In genomic region chr16:30367349-30368009, GRCh38 we compare ENCODE assay signal across 8 cellular contexts. TPM values are rescaled to one million over a fixed set of nuclear protein-coding genes. Genes with fewer than 3 reads are reported as not detected.
DNase-seq lines count a peak whose midpoint lies in the region; TF ChIP-seq lines count a peak whose summit lies in the region.
"Had no signal": no experiment of that assay in that cellular context is flagged by ENCODE, and none has a peak within 500 bp of the region (broad histone marks: within the 10 kb centered on the region; RNA-seq: fewer than 3 reads in every experiment).

No MANE protein-coding gene starts in this region.

- 72% methylated on average over 10 of the region's 10 CpGs for WGBS in suprapubic skin

- no peaks in the 10 kb centered on the region for H3K9me3 Mint-ChIP-seq in activated CD4-positive, alpha-beta T cell treated with anti-CD3 and anti-CD28 coated beads, Interleukin-2, amount 10 ng/mL, durations not matched to agents 7 days and 5 days

- peaks cover 58% of the 10 kb centered on the region for H3K4me1 Mint-ChIP-seq in activated CD4-positive, alpha-beta T cell treated with anti-CD3 and anti-CD28 coated beads, Interleukin-2, amount 10 ng/mL, durations not matched to agents 7 days and 5 days

- no peaks in the 10 kb centered on the region for H3K27me3 ChIP-seq in suprapubic skin
- H3K27me3 ChIP-seq in effector memory CD4-positive, alpha-beta T cell (replicated peaks; ENCODE audit: control insufficient read depth, insufficient read depth, low read length, poor library complexity, severe bottlenecking), result no peaks in the 10 kb centered on the region

- TF ChIP-seq EP300 in suprapubic skin (IDR thresholded peaks at IDR 0.05), result no peak

- no peak for TF ChIP-seq POLR2A in suprapubic skin (IDR thresholded peaks at IDR 0.05)

- TF ChIP-seq CTCF in fibroblast of pulmonary artery (IDR thresholded peaks at IDR 0.05; ENCODE audit: low read length, missing control alignments) (no peak), suprapubic skin (IDR thresholded peaks at IDR 0.05) (no peak)

- peaks cover 36% of the 10 kb centered on the region for H3K36me3 ChIP-seq in suprapubic skin
- H3K36me3 ChIP-seq in effector memory CD4-positive, alpha-beta T cell (ENCODE audit: control insufficient read depth, insufficient read depth, low read length), result peaks cover 22% of the 10 kb centered on the region

- CTCF ChIA-PET in activated CD4-positive, alpha-beta T cell treated with anti-CD3 and anti-CD28 coated beads, Interleukin-2, amount 10 ng/mL, durations not matched to agents 7 days and 5 days (lab: Charles Lee), result interaction anchor here (1.1 to 1.3 kb wide), 3 partner anchors 10 to 27 kb away, joined by 3 to 4 read pairs (median 3); partner anchors contain the start of genes CD2BP2 and ZNF48

- no peak overlapping the region for H3K27ac ChIP-seq in suprapubic skin
- H3K27ac ChIP-seq in effector memory CD4-positive, alpha-beta T cell (ENCODE audit: insufficient read depth, low read length, poor library complexity, severe bottlenecking), result no peak overlapping the region
- H3K27ac ChIP-seq: C4-2B had no signal

- H3K4me3 ChIP-seq in fibroblast of pulmonary artery (replicated peaks; ENCODE audit: low read depth, low read length), result peak overlapping the region; percentile 82
- peak overlapping the region; percentile 92 for H3K4me3 ChIP-seq in suprapubic skin
- H3K4me3 ChIP-seq in effector memory CD4-positive, alpha-beta T cell (ENCODE audit: insufficient read depth, low read depth, low read length, poor library complexity, severe bottlenecking), result no peak overlapping the region

- no peak for DNase-seq in activated CD4-positive, alpha-beta T cell treated with anti-CD3 and anti-CD28 coated beads, Interleukin-2, amount 10 ng/mL, durations not matched to agents 7 days and 5 days
- DNase-seq in activated CD4-positive, alpha-beta T cell treated with anti-CD3 and anti-CD28 coated beads for 4 hours, result no peak
- DNase-seq in fibroblast of pulmonary artery (ENCODE audit: low read depth), result no peak
- DNase-seq in suprapubic skin (ENCODE audit: low spot score in 2 of 2), result no peak
- DNase-seq in effector memory CD4-positive, alpha-beta T cell, result no peak
- DNase-seq in NOMO-1 (lab: John Stamatoyannopoulos, UW; ENCODE audit: unreplicated experiment in 2 of 2), result no peak
- DNase-seq: activated effector memory CD4-positive, alpha-beta T cell treated with Interleukin-2 at 50 U/mL for 16 hours had no signal

- H3K36me3 Mint-ChIP-seq in activated CD4-positive, alpha-beta T cell treated with anti-CD3 and anti-CD28 coated beads, Interleukin-2, amount 10 ng/mL, durations not matched to agents 7 days and 5 days (ENCODE audit: low read depth), result peaks cover 55% of the 10 kb centered on the region

- H3K4me1 ChIP-seq in suprapubic skin, result peaks cover 43% of the 10 kb centered on the region
- H3K4me1 ChIP-seq in effector memory CD4-positive, alpha-beta T cell (ENCODE audit: control insufficient read depth, insufficient read depth, low read length, poor library complexity, severe bottlenecking), result peaks cover 27% of the 10 kb centered on the region

- H3K9me3 ChIP-seq in suprapubic skin, result no peaks in the 10 kb centered on the region
- H3K9me3 ChIP-seq in effector memory CD4-positive, alpha-beta T cell (ENCODE audit: control insufficient read depth, low read length), result no peaks in the 10 kb centered on the region

- H3K4me3 Mint-ChIP-seq in activated CD4-positive, alpha-beta T cell treated with anti-CD3 and anti-CD28 coated beads, Interleukin-2, amount 10 ng/mL, durations not matched to agents 7 days and 5 days, result peak overlapping the region; percentile 87

- no peaks in the 10 kb centered on the region for H3K27me3 Mint-ChIP-seq in activated CD4-positive, alpha-beta T cell treated with anti-CD3 and anti-CD28 coated beads, Interleukin-2, amount 10 ng/mL, durations not matched to agents 7 days and 5 days

- POLR2A ChIA-PET in activated CD4-positive, alpha-beta T cell treated with anti-CD3 and anti-CD28 coated beads, Interleukin-2, amount 10 ng/mL, durations not matched to agents 7 days and 5 days (lab: Charles Lee), result no interaction called here

- H3K27ac Mint-ChIP-seq in activated CD4-positive, alpha-beta T cell treated with anti-CD3 and anti-CD28 coated beads, Interleukin-2, amount 10 ng/mL, durations not matched to agents 7 days and 5 days, result peak overlapping the region; percentile 71

RNA-seq across cellular contexts. Expression of gene TBC1D10B, which starts 2.8 kb away (rescaled TPM):
- total RNA-seq in activated CD4-positive, alpha-beta T cell treated with anti-CD3 and anti-CD28 coated beads, Interleukin-2, amount 10 ng/mL, durations not matched to agents 7 days and 5 days, result 10 to 100 TPM; 63.9 to 69.9 TPM
- 10 to 100 TPM; 34.4 to 43.2 (median 38.4) TPM for total RNA-seq in suprapubic skin

RNA-seq across cellular contexts. Expression of gene MYL11, which starts 7.1 kb away (rescaled TPM):
- not detected for total RNA-seq in activated CD4-positive, alpha-beta T cell treated with anti-CD3 and anti-CD28 coated beads, Interleukin-2, amount 10 ng/mL, durations not matched to agents 7 days and 5 days
- total RNA-seq in suprapubic skin, result not detected

RNA-seq across cellular contexts. Expression of gene CD2BP2, which starts 12.4 kb away (rescaled TPM):
- 10 to 100 TPM; 51.8 to 65.0 TPM for total RNA-seq in activated CD4-positive, alpha-beta T cell treated with anti-CD3 and anti-CD28 coated beads, Interleukin-2, amount 10 ng/mL, durations not matched to agents 7 days and 5 days
- 10 to 100 TPM; 21.6 to 34.9 (median 27.7) TPM for total RNA-seq in suprapubic skin

RNA-seq across cellular contexts. Expression of gene SEPTIN1, which starts 14.9 kb away (rescaled TPM):
- total RNA-seq in activated CD4-positive, alpha-beta T cell treated with anti-CD3 and anti-CD28 coated beads, Interleukin-2, amount 10 ng/mL, durations not matched to agents 7 days and 5 days, result 100 to 1,000 TPM; 383 to 413 TPM
- total RNA-seq in suprapubic skin, result 1 to 10 TPM in 2 of 4 donors, under 1 TPM in 1, not detected in 1; 0.52 to 2.3 (median 1.3) TPM

RNA-seq across cellular contexts. Expression of gene ZNF48, which starts 27.7 kb away (rescaled TPM):
- total RNA-seq in activated CD4-positive, alpha-beta T cell treated with anti-CD3 and anti-CD28 coated beads, Interleukin-2, amount 10 ng/mL, durations not matched to agents 7 days and 5 days, result 10 to 100 TPM; 13.7 to 13.9 TPM
- 10 to 100 TPM in 1 of 4 donors, 1 to 10 TPM in 3; 6.3 to 12.1 (median 8.1) TPM for total RNA-seq in suprapubic skin
